ENCODE assay signal across 9 cellular contexts in the genomic region with DNA sequence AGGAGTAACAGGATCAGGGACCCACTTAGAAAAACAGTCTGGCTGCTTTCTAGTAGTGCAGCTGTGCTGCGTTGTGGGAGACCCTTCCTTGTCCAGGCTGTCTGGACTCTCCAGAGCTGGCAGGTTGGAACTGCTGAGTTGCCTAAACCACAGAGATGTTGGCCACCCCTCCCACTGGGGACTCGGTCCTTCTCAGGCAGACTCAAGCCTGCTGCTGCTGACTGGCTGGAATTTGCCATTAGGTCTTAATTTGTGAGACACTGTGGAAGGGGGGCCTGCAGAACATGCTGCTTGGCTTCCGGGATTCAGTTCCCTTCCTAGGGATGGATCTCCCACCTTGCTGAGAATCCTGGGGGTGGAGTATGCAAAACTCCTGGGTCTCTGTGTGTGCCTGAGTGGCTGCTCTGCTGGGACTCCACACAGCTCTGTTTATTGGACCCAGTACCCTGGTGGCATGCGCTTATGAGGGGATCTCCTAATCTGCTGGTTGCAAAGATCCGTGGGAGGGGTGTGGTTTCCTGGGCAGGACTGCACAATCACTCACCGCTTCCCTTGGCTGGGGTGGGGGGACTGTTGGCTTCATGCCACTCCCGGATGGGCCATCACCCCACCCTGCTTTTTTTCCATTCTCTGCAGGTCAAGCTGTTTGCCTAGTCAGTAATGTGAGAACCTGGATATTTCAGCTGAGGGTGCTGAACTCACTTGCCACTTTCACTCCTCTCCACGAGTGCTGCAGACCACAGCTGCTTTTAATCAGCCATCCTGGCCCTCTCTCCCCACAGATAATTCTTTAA.
DNase-seq lines count a peak whose midpoint lies in the region; ATAC-seq, FAIRE-seq and TF ChIP-seq lines count a peak whose summit lies in the region.
"Had no signal": no experiment of that assay in that cellular context is flagged by ENCODE, and none has a peak within 500 bp of the region (broad histone marks: within the 10 kb centered on the region; RNA-seq: fewer than 3 reads in every experiment).

No MANE protein-coding gene starts in this region.

- no peak overlapping the region for H3K27ac ChIP-seq in GM12878 (ENCODE audit: control insufficient read depth, insufficient read depth)
- no peak overlapping the region for H3K27ac ChIP-seq in MM.1S (ENCODE audit: low read length)
- H3K27ac ChIP-seq: suprapubic skin had no signal

- peak; percentile 23 to 52; a peak in 2 of 4 replicates for TF ChIP-seq EP300 in GM12878 (IDR thresholded peaks at IDR 0.05; ENCODE audit: borderline replicate concordance in 1 of 2, control insufficient read depth in 1 of 2, low read depth in 2 of 2, low read length in 2 of 2)

- in situ Hi-C loops in GM12878 (cut with MboI): no loop called here

- POLR2A ChIA-PET in GM12878 (lab: Charles Lee): interaction anchor here (1.6 to 1.8 kb wide), 2 partner anchors 22 to 24 kb away, joined by 3 to 5 read pairs; no protein-coding TSS in a partner anchor

- H3K4me1 Mint-ChIP-seq in nephron: peaks cover 24% of the 10 kb centered on the region

- H2AFZ ChIP-seq in GM12878 (ENCODE audit: control insufficient read depth, low read depth, low read length) (no peak overlapping the region), MM.1S (ENCODE audit: low read length) (no peak overlapping the region)

- DNase-seq in NCI-H82 treated with DMSO at 0.1 percent for 48 hours (lab: John Stamatoyannopoulos, UW; ENCODE audit: unreplicated experiment) (peak; percentile 63), GM12878 (ENCODE audit: low read depth, low spot score) (peak; percentile 63), NCI-H146 treated with DMSO at 0.1 percent for 48 hours (lab: John Stamatoyannopoulos, UW; ENCODE audit: unreplicated experiment) (no peak), MG63 (no peak), MM.1S (no peak)

- no peaks in the 10 kb centered on the region for H4K20me1 ChIP-seq in GM12878 (ENCODE audit: control insufficient read depth, insufficient read depth)
- H4K20me1 ChIP-seq in MM.1S (ENCODE audit: insufficient read depth, low read length): no peaks in the 10 kb centered on the region

- CTCF ChIA-PET in GM12878 (lab: Yijun Ruan, JAX): interaction anchor here (1.0 to 2.9 kb wide), 4 partner anchors 23 to 153 kb away, joined by 3 to 11 read pairs (median 8); no protein-coding TSS in a partner anchor

- H3K79me2 ChIP-seq in GM12878 (ENCODE audit: control insufficient read depth, insufficient read depth, low read length) (no peaks in the 10 kb centered on the region), MM.1S (ENCODE audit: low read length) (no peaks in the 10 kb centered on the region)

- ATAC-seq in GM18511 (IDR thresholded peaks at IDR 0.05; ENCODE audit: unreplicated experiment) (peak; percentile 92), HG02588 (IDR thresholded peaks at IDR 0.05; ENCODE audit: unreplicated experiment) (peak; percentile 87), GM12878 (peak; percentile 95)

- under 1% methylated on average over 8 of the region's 8 CpGs for WGBS in GM12878 (ENCODE audit: insufficient coverage, insufficient replicate concordance, low lambda C conversion rate, missing lambda C conversion rate)

- H3K4me2 ChIP-seq in GM12878 (ENCODE audit: control insufficient read depth, insufficient read depth) (no peak overlapping the region; the same call in 1 of the 2 replicates), MM.1S (ENCODE audit: low read depth, low read length) (no peak overlapping the region)

- RAD21 ChIA-PET in GM12878 (lab: Charles Lee; ENCODE audit: unreplicated experiment): interaction anchor here (0.7 to 4.8 kb wide), 11 partner anchors 12 to 149 kb away, joined by 3 to 15 read pairs (median 4); no protein-coding TSS in a partner anchor

- no peaks in the 10 kb centered on the region for H3K27me3 Mint-ChIP-seq in nephron (ENCODE audit: low read depth)

- H3K36me3 Mint-ChIP-seq in nephron (ENCODE audit: low read depth): no peaks in the 10 kb centered on the region

- H3K9me2 ChIP-seq in MM.1S (replicated peaks; ENCODE audit: insufficient read depth, low read length): no peaks in the 10 kb centered on the region

- H3K4me1 ChIP-seq in GM12878 (ENCODE audit: control insufficient read depth, insufficient read depth, low read length) (peaks cover 8% of the 10 kb centered on the region; the same call in 1 of the 2 replicates), MM.1S (ENCODE audit: low read length) (no peaks in the 10 kb centered on the region)

- SMC1A ChIA-PET in GM12878 (lab: Charles Lee; ENCODE audit: uncharacterized antibody, unreplicated experiment): interaction anchor here (1.0 to 3.4 kb wide), 13 partner anchors 9 to 153 kb away, joined by 3 to 24 read pairs (median 4); no protein-coding TSS in a partner anchor

- no peak overlapping the region for H3K4me3 Mint-ChIP-seq in nephron

- H3K9me3 Mint-ChIP-seq in nephron: peaks cover 25% of the 10 kb centered on the region

- FAIRE-seq in GM12878 (lab: Jason Lieb, UNC): peak; percentile 70

- intact Hi-C loops in GM12878 (cut with micrococcal nuclease; ENCODE audit: unreplicated experiment): loop anchor here (5.0 kb wide), 1 partner anchor 53 kb away; no protein-coding TSS in a partner anchor

- no TSS peak for BruUV-seq in GM12878 (replicated peaks; lab: Mats Ljungman, UMichigan)

- H3F3A ChIP-seq in MM.1S (ENCODE audit: insufficient read depth, low read length): no peaks in the 10 kb centered on the region

- H3K9me3 ChIP-seq in GM12878 (replicated peaks; ENCODE audit: control insufficient read depth, insufficient read depth, low read length) (no peaks in the 10 kb centered on the region; the same call in 2 of the 3 replicates), MG63 (no peaks in the 10 kb centered on the region), MM.1S (replicated peaks; ENCODE audit: insufficient read depth, low read length) (no peaks in the 10 kb centered on the region)

- peak overlapping the region; percentile 8 to 49 (median 46) for H3K27ac Mint-ChIP-seq in nephron

- no peak overlapping the region for H3K4me3 ChIP-seq in GM12878
- no peak overlapping the region for H3K4me3 ChIP-seq in MG63
- H3K4me3 ChIP-seq in MM.1S (ENCODE audit: low read length): no peak overlapping the region
- H3K4me3 ChIP-seq: suprapubic skin had no signal

- H3K9ac ChIP-seq in GM12878 (ENCODE audit: control insufficient read depth, insufficient read depth, low read length) (no peak overlapping the region), MM.1S (ENCODE audit: low read length) (no peak overlapping the region)

- TF ChIP-seq CTCF in GM12878 (IDR thresholded peaks at IDR 0.05 in 2 of 3, conservative IDR thresholded peaks at IDR 0.05 in 1 of 3; ENCODE audit: control insufficient read depth in 2 of 3, extremely low read depth in 1 of 3, insufficient read depth in 1 of 3, low read depth in 3 of 3, low read length in 3 of 3) (no peak), nephron (IDR thresholded peaks at IDR 0.05; ENCODE audit: unreplicated experiment in 3 of 3) (no peak), MM.1S (IDR thresholded peaks at IDR 0.05; ENCODE audit: low read length) (no peak)

- H3K27me3 ChIP-seq in GM12878 (replicated peaks in 1 of 2; ENCODE audit: control insufficient read depth in 2 of 2, insufficient read depth in 2 of 2, low read length in 1 of 2) (no peaks in the 10 kb centered on the region), MG63 (no peaks in the 10 kb centered on the region), MM.1S (replicated peaks; ENCODE audit: insufficient read depth, low read length) (no peaks in the 10 kb centered on the region)
- H3K27me3 ChIP-seq: suprapubic skin had no signal

- H3K36me3 ChIP-seq in GM12878 (ENCODE audit: control insufficient read depth in 2 of 2, insufficient read depth in 2 of 2, low read length in 1 of 2) (no peaks in the 10 kb centered on the region), MG63 (no peaks in the 10 kb centered on the region), MM.1S (replicated peaks; ENCODE audit: insufficient read depth, low read length) (no peaks in the 10 kb centered on the region)
- H3K36me3 ChIP-seq: suprapubic skin had no signal

- no peak for TF ChIP-seq RAD21 in GM12878 (IDR thresholded peaks at IDR 0.05; ENCODE audit: insufficient read depth, low read depth, low read length)

- no peak for TF ChIP-seq POLR2A in GM12878 (IDR thresholded peaks at IDR 0.05; ENCODE audit: low read depth, low read length)

TF ChIP-seq in GM12878, 131 proteins besides CTCF, POLR2A, EP300 and RAD21 (continues in another document):
- TF ChIP-seq, protein P1, sequence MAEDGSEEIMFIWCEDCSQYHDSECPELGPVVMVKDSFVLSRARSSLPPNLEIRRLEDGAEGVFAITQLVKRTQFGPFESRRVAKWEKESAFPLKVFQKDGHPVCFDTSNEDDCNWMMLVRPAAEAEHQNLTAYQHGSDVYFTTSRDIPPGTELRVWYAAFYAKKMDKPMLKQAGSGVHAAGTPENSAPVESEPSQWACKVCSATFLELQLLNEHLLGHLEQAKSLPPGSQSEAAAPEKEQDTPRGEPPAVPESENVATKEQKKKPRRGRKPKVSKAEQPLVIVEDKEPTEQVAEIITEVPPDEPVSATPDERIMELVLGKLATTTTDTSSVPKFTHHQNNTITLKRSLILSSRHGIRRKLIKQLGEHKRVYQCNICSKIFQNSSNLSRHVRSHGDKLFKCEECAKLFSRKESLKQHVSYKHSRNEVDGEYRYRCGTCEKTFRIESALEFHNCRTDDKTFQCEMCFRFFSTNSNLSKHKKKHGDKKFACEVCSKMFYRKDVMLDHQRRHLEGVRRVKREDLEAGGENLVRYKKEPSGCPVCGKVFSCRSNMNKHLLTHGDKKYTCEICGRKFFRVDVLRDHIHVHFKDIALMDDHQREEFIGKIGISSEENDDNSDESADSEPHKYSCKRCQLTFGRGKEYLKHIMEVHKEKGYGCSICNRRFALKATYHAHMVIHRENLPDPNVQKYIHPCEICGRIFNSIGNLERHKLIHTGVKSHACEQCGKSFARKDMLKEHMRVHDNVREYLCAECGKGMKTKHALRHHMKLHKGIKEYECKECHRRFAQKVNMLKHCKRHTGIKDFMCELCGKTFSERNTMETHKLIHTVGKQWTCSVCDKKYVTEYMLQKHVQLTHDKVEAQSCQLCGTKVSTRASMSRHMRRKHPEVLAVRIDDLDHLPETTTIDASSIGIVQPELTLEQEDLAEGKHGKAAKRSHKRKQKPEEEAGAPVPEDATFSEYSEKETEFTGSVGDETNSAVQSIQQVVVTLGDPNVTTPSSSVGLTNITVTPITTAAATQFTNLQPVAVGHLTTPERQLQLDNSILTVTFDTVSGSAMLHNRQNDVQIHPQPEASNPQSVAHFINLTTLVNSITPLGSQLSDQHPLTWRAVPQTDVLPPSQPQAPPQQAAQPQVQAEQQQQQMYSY (CRISPR knock-in tag; IDR thresholded peaks at IDR 0.05): no peak
- TF ChIP-seq, protein P2, sequence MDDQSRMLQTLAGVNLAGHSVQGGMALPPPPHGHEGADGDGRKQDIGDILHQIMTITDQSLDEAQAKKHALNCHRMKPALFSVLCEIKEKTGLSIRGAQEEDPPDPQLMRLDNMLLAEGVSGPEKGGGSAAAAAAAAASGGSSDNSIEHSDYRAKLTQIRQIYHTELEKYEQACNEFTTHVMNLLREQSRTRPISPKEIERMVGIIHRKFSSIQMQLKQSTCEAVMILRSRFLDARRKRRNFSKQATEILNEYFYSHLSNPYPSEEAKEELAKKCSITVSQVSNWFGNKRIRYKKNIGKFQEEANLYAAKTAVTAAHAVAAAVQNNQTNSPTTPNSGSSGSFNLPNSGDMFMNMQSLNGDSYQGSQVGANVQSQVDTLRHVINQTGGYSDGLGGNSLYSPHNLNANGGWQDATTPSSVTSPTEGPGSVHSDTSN (IDR thresholded peaks at IDR 0.05; ENCODE audit: insufficient replicate concordance, low read depth, low read length): no peak

Comparison
In these comparisons a context has a peak if more than half of its experiments do, and no peak if none do; other contexts are left out.
1. DNase-seq: peak in NCI-H82 treated with DMSO at 0.1 percent for 48 hours (single experiment) and GM12878 (single experiment); none in NCI-H146 treated with DMSO at 0.1 percent for 48 hours (single experiment), MG63 (single experiment) and MM.1S (single experiment).
2. Peak in every context shown above with its lines, with median percentiles within 50 percentile points of each other: ATAC-seq.